20 cellular contexts compared by ENCODE assay signal in the genomic region with DNA sequence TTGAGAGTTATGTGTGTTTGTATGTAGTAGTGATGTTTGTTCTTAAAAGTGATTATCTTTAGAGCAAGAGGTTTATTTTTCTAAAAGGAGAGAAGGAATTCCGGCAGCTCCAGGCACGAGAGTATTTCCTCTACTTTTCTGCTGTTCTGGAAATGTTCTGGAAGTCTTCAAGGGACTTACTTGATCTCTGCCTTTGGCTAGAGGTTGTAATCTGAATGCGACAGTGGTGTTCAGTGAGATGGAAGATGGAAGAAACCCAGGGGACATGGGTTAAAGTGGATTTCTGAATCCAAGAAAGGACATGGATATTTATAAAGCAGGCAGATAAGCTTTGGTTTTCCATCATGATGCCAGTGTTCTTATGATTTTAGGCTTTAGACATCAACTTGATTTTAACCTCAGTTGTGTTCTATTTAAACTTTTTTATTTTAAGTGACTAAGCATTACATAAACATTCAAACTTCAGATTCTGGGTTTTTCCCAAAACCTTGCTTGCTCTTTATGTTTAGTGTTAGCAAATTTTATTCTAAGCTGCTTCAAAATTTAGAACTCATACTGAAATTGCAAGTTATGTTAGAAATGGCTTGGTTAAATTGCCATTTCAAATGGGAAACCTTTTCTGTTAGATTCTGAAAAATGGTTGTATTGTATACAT. TPM values are rescaled to one million over a fixed set of nuclear protein-coding genes. Genes with fewer than 3 reads are reported as not detected.
DNase-seq lines count a peak whose midpoint lies in the region; ATAC-seq, FAIRE-seq and TF ChIP-seq lines count a peak whose summit lies in the region.
"Had no signal": no experiment of that assay in that cellular context is flagged by ENCODE, and none has a peak within 500 bp of the region (broad histone marks: within the 10 kb centered on the region; RNA-seq: fewer than 3 reads in every experiment).

No MANE protein-coding gene starts in this region.

- no peak overlapping the region for H3K27ac Mint-ChIP-seq in CD4-positive, alpha-beta T cell
- H3K27ac Mint-ChIP-seq: endodermal cell, immature natural killer cell had no signal

- H3K4me3 ChIP-seq in fibroblast of the aortic adventitia (ENCODE audit: low read depth, low read length) (peak overlapping the region; percentile 4), osteoblast (ENCODE audit: insufficient read depth, low read length) (no peak overlapping the region), transverse colon (no peak overlapping the region)
- H3K4me3 ChIP-seq: BLaER1 treated with 17β-estradiol and CSF1 and Interleukin-3, amounts not matched to agents 10 nM and 100 nM; breast epithelium had no signal

- FAIRE-seq in RCC 7860 (lab: Jason Lieb, UNC), result no peak
- FAIRE-seq: urothelium cell line had no signal

- H3K27ac ChIP-seq in osteoblast (ENCODE audit: low read depth, low read length) (peak overlapping the region; percentile 40), transverse colon (peak overlapping the region; percentile 13 to 53 (median 41))
- no peak overlapping the region for H3K27ac ChIP-seq in CD4-positive, alpha-beta T cell (ENCODE audit: low read depth, low read length)
- H3K27ac ChIP-seq: BLaER1 treated with 17β-estradiol and CSF1 and Interleukin-3, amounts not matched to agents 10 nM and 100 nM; breast epithelium had no signal

- no peak for TF ChIP-seq EP300 in transverse colon (IDR thresholded peaks at IDR 0.05; ENCODE audit: low read depth)

- ATAC-seq in Right ventricle myocardium superior (ENCODE audit: poor library complexity) (peak; percentile 42), Right ventricle myocardium inferior (no peak), GM18519 (IDR thresholded peaks at IDR 0.05; ENCODE audit: low FRiP score, unreplicated experiment) (no peak)
- no peak for ATAC-seq in CD4-positive, alpha-beta T cell (ENCODE audit: poor library complexity)
- ATAC-seq: activated CD4-positive, CD25-positive, alpha-beta regulatory T cell treated with anti-CD3 and anti-CD28 coated beads, Interleukin-2, amount 50 U/mL, for 24 hours had no signal

- H3K4me3 Mint-ChIP-seq in CD4-positive, alpha-beta T cell, result no peak overlapping the region
- H3K4me3 Mint-ChIP-seq: endodermal cell, immature natural killer cell had no signal

- CTCF ChIA-PET in CD4-positive, alpha-beta T cell (lab: Charles Lee), result interaction anchor here (1.3 kb wide), 1 partner anchor 40 kb away, joined by 3 read pairs; no protein-coding TSS in a partner anchor

- H3K36me3 ChIP-seq in osteoblast (ENCODE audit: insufficient read depth, low read length), result peaks cover 10% of the 10 kb centered on the region
- no peaks in the 10 kb centered on the region for H3K36me3 ChIP-seq in transverse colon
- H3K36me3 ChIP-seq: breast epithelium had no signal

- H3K4me2 ChIP-seq in osteoblast (ENCODE audit: insufficient read depth, low read length), result peak overlapping the region; percentile 29
- H3K4me2 ChIP-seq: BLaER1 treated with 17β-estradiol and CSF1 and Interleukin-3, amounts not matched to agents 10 nM and 100 nM had no signal

- WGBS in transverse colon (ENCODE audit: low coverage in 1 of 2), 2 donors, result 58 to 63% methylated on average over 3 of the region's 3 CpGs

- peaks cover 7% of the 10 kb centered on the region for H3K4me1 Mint-ChIP-seq in CD4-positive, alpha-beta T cell (ENCODE audit: low read depth)
- H3K4me1 Mint-ChIP-seq: endodermal cell had no signal

- H3K4me1 ChIP-seq in osteoblast (ENCODE audit: insufficient read depth, low read length) (peaks cover 17% of the 10 kb centered on the region), transverse colon (peaks cover 0 to 12% (median 0%) of the 10 kb centered on the region in 4 donors)
- H3K4me1 ChIP-seq: breast epithelium had no signal

- TF ChIP-seq CTCF in fibroblast of the aortic adventitia (IDR thresholded peaks at IDR 0.05; ENCODE audit: insufficient read depth, low read length) (no peak), osteoblast (IDR thresholded peaks at IDR 0.05; ENCODE audit: extremely low read depth, low read depth, low read length) (no peak), transverse colon (IDR thresholded peaks at IDR 0.05) (no peak)
- no peak for TF ChIP-seq CTCF in CD4-positive, alpha-beta T cell (IDR thresholded peaks at IDR 0.05)

- in situ Hi-C loops in transverse colon (cut with MboI; ENCODE audit: low pct_ligation_motif_present in 1 of 4, low pct_unique_long_range_greater_than_20kb in 1 of 4, low sequenced_read_pairs in 3 of 4), result no loop called here

- peak overlapping the region; percentile 28 for H2AFZ ChIP-seq in osteoblast (ENCODE audit: low read length)

- H3K79me2 ChIP-seq in osteoblast (ENCODE audit: insufficient read depth, low read length), result no peaks in the 10 kb centered on the region

- no peaks in the 10 kb centered on the region for H3K9me3 ChIP-seq in osteoblast (ENCODE audit: low read depth, low read length)
- H3K9me3 ChIP-seq in transverse colon, result no peaks in the 10 kb centered on the region
- H3K9me3 ChIP-seq in CD4-positive, alpha-beta T cell (ENCODE audit: control insufficient read depth, low read length), result no peaks in the 10 kb centered on the region
- H3K9me3 ChIP-seq: BLaER1 treated with 17β-estradiol and CSF1 and Interleukin-3, amounts not matched to agents 10 nM and 100 nM; breast epithelium had no signal

- TF ChIP-seq POLR2A in transverse colon (IDR thresholded peaks at IDR 0.05), result no peak

- peaks cover 42% of the 10 kb centered on the region for H3K36me3 Mint-ChIP-seq in CD4-positive, alpha-beta T cell (ENCODE audit: low read depth)

- H3K9me3 Mint-ChIP-seq in CD4-positive, alpha-beta T cell, result no peaks in the 10 kb centered on the region
- H3K9me3 Mint-ChIP-seq: endodermal cell had no signal

- no peaks in the 10 kb centered on the region for H3K27me3 Mint-ChIP-seq in CD4-positive, alpha-beta T cell

- intact Hi-C loops in Right ventricle myocardium superior (cut with DNase I), result no loop called here
- intact Hi-C loops in Right ventricle myocardium inferior (cut with DNase I), result no loop called here
- intact Hi-C loops in transverse colon (cut with DNase I; ENCODE audit: low total_unique reads), result no loop called here
- intact Hi-C loops in CD4-positive, alpha-beta T cell (cut with DNase I, micrococcal nuclease), result no loop called here

- DNase-seq in Right ventricle myocardium superior, result no peak
- no peak for DNase-seq in Right ventricle myocardium inferior (ENCODE audit: missing footprints)
- DNase-seq in fibroblast of the aortic adventitia (ENCODE audit: low read depth), result peak; percentile 57
- DNase-seq in osteoblast (ENCODE audit: insufficient read length, low spot score, missing footprints), result no peak
- DNase-seq in transverse colon, result no peak
- no peak for DNase-seq in RCC 7860 (ENCODE audit: low spot score)
- DNase-seq in CD4-positive, alpha-beta T cell, result no peak
- DNase-seq: DMS153, endodermal cell, immature natural killer cell, NCI-H187, NCI-H446, SHP77 had no signal

- H3K27me3 ChIP-seq in osteoblast (ENCODE audit: insufficient read depth, low read length) (no peaks in the 10 kb centered on the region), transverse colon (no peaks in the 10 kb centered on the region)
- no peaks in the 10 kb centered on the region for H3K27me3 ChIP-seq in CD4-positive, alpha-beta T cell (ENCODE audit: control insufficient read depth, insufficient read depth, low read length)
- H3K27me3 ChIP-seq: BLaER1 treated with 17β-estradiol and CSF1 and Interleukin-3, amounts not matched to agents 10 nM and 100 nM; breast epithelium had no signal

- POLR2A ChIA-PET in CD4-positive, alpha-beta T cell (lab: Charles Lee), result interaction anchor here (0.7 to 1.2 kb wide), 2 partner anchors 10 to 21 kb away, joined by 3 read pairs; no protein-coding TSS in a partner anchor

- H4K20me1 ChIP-seq in osteoblast (ENCODE audit: insufficient read depth, low read length), result peaks cover 3% of the 10 kb centered on the region

RNA-seq across cellular contexts. Expression of a gene that starts 3.5 kb away (rescaled TPM):
- not detected for total RNA-seq in Right ventricle myocardium superior
- 0.49 TPM for total RNA-seq in Right ventricle myocardium inferior
- 1.9 TPM in 1 of 2 replicates, not detected in the other for total RNA-seq in fibroblast of the aortic adventitia (ENCODE audit: low replicate concordance)
- total RNA-seq in osteoblast, result 1.4 and 2.7 TPM in 2 replicates
- 1 to 10 TPM in 1 of 4 donors, not detected in 3; 3.0 TPM for total RNA-seq in transverse colon
- total RNA-seq in CD4-positive, alpha-beta T cell, result under 1 TPM; 0.74 to 0.89 TPM
- total RNA-seq: A172, M059J had no signal
